In the genomic region with DNA sequence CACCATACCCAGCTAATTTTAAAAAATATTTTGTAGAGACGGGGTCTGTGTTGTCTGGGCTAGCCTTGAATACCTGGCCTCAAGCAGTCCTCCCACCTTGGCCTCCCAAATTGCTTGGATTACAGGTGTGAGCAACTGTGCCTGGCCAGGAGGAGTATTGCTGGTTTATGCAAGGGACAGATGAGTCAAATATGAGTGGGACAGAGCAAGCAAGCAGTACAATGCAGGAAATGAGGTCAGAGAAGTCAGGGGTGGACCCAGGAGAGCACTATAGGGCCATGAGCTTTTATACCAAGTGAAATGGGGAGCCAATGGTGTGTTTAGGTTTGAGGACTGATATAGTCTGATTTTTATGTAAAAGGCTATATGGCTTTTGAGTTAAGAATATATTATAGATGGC, we compare ENCODE assay signal across 23 cellular contexts. TPM values are rescaled to one million over a fixed set of nuclear protein-coding genes. Genes with fewer than 3 reads are reported as not detected.
"Had no signal": no experiment of that assay in that cellular context is flagged by ENCODE, and none has a peak within 500 bp of the region (broad histone marks: within the 10 kb centered on the region; RNA-seq: fewer than 3 reads in every experiment).

No MANE protein-coding gene starts in this region.

- H3K4me3 ChIP-seq: left lung, neural progenitor cell, right atrium auricular region, testis, upper lobe of left lung had no signal

- H3K9me3 ChIP-seq: left lung, right atrium auricular region, testis, upper lobe of left lung had no signal

- H3K9me3 Mint-ChIP-seq: activated T-helper 2 cell treated with anti-CD3 and anti-CD28 coated beads, Interferon-gamma antibody, Interleukin-2, Interleukin-4, amounts not matched to agents 10 μg/mL and 5 μg/mL and 100 μg/mL, durations not matched to agents 14 hours and 24 hours and 36 hours had no signal

- H3K27me3 Mint-ChIP-seq: progenitor cell of endocrine pancreas had no signal

- H3K27ac Mint-ChIP-seq: activated T-helper 2 cell treated with anti-CD3 and anti-CD28 coated beads, Interferon-gamma antibody, Interleukin-2, Interleukin-4, amounts not matched to agents 10 μg/mL and 5 μg/mL and 100 μg/mL, durations not matched to agents 14 hours and 24 hours and 36 hours; brain; endodermal cell; neural progenitor cell had no signal

- H3K27ac ChIP-seq: left lung, neural progenitor cell, right atrium auricular region, testis, upper lobe of left lung had no signal

- H3K4me1 ChIP-seq: right atrium auricular region, testis had no signal

- H3K4me3 Mint-ChIP-seq: brain, endodermal cell, neural progenitor cell had no signal

- DNase-seq: activated CD4-positive, CD25-positive, alpha-beta regulatory T cell; activated naive CD4-positive, alpha-beta T cell treated with Interleukin-2 at 50 U/mL for 16 hours; activated T-cell treated with anti-CD3 and anti-CD28 coated beads for 4 hours; central memory CD4-positive, alpha-beta T cell; endodermal cell; head of caudate nucleus; kidney; left lung; midbrain; stimulated activated CD4-positive, alpha-beta T cell treated with anti-CD3 and anti-CD28 coated beads, Interleukin-2, amount 100 ng/mL, for 24 hours; T-helper 1 cell; T-helper 9 cell; testis; upper lobe of left lung had no signal

- H3K36me3 ChIP-seq: left lung, neural progenitor cell, right atrium auricular region, upper lobe of left lung had no signal

- ATAC-seq: left lung, SK-N-SH treated with all-trans-retinoic acid at 6 μM for 48 hours had no signal

- H3K27me3 ChIP-seq: right atrium auricular region, testis, upper lobe of left lung had no signal

RNA-seq across cellular contexts. Expression of a gene that starts 45.0 kb away (rescaled TPM):
- total RNA-seq: activated T-helper 2 cell treated with anti-CD3 and anti-CD28 coated beads, Interferon-gamma antibody, Interleukin-2, Interleukin-4, amounts not matched to agents 10 μg/mL and 5 μg/mL and 100 μg/mL, durations not matched to agents 14 hours and 24 hours and 36 hours; endodermal cell; lung microvascular endothelial cell; myocyte; osteoblast; right atrium auricular region had no signal
